25 cellular contexts compared by ENCODE assay signal in the genomic region with DNA sequence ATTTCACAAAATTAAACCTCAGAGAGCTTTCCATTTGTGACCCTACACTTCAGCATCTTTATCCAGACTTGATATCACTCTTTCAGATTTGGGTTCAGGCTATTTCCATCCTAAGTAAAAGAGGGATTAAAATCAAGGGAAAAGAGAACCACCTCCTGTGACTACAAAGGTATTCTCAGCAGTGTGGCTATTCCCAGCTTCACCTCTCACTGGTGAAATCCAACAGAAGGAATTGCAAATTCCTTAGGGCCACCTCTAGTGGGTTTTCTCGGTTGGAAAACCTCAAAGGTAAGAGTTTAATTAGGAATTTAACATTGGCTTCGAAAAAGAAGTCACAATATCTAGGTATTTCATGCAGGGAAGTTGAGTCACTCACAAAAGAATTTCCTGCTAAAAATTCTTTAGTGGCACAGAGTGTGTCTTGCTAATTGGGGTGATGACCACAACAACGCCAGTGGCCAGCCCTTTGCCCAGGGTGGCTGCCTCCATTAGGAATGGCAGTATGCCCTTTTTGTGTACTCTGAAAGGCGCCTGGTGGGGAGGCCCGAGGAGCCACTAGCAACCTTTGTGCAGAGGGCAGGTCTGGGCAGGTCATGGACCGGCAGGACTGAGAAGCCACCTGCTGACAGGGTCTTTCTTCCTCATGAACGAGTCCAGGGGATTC. TPM values are rescaled to one million over a fixed set of nuclear protein-coding genes. Genes with fewer than 3 reads are reported as not detected.
DNase-seq lines count a peak whose midpoint lies in the region; ATAC-seq and TF ChIP-seq lines count a peak whose summit lies in the region.
"Had no signal": no experiment of that assay in that cellular context is flagged by ENCODE, and none has a peak within 500 bp of the region (broad histone marks: within the 10 kb centered on the region; RNA-seq: fewer than 3 reads in every experiment).

No MANE protein-coding gene starts in this region.

- no peaks in the 10 kb centered on the region for H3K4me1 ChIP-seq in H9 (ENCODE audit: insufficient read depth, low read length)
- no peaks in the 10 kb centered on the region for H3K4me1 ChIP-seq in ovary (ENCODE audit: insufficient read depth)
- H3K4me1 ChIP-seq: parathyroid adenoma had no signal

- H3K56ac ChIP-seq in H9 (ENCODE audit: insufficient read length, low read depth, low read length): no peak overlapping the region

- no peaks in the 10 kb centered on the region for H3K23me2 ChIP-seq in H9 (ENCODE audit: insufficient read length, low read depth, low read length, poor library complexity, severe bottlenecking)

- no peak overlapping the region for H3K9ac ChIP-seq in H9 (ENCODE audit: extremely low read depth, insufficient read length, low read length)
- H3K9ac ChIP-seq: parathyroid adenoma had no signal

- intact Hi-C loops in ovary (cut with DNase I): no loop called here

- no peak overlapping the region for H4K8ac ChIP-seq in H9 (replicated peaks; ENCODE audit: insufficient read length, low read depth, low read length)

- no peak overlapping the region for H2BK15ac ChIP-seq in H9 (ENCODE audit: low read depth, low read length)

- no peak for TF ChIP-seq POLR2A in ovary (IDR thresholded peaks at IDR 0.05)

- no peak overlapping the region for H2BK120ac ChIP-seq in H9 (ENCODE audit: low read depth, low read length, poor library complexity, severe bottlenecking)

- H3K14ac ChIP-seq in H9 (ENCODE audit: insufficient read depth, low read length): no peak overlapping the region

- no peaks in the 10 kb centered on the region for H3K79me2 ChIP-seq in H9 (ENCODE audit: insufficient read depth, low read length)
- H3K79me2 ChIP-seq: hepatocyte, parathyroid adenoma had no signal

- no peaks in the 10 kb centered on the region for H3K79me1 ChIP-seq in H9 (ENCODE audit: insufficient read depth, low read depth, low read length, poor library complexity, severe bottlenecking)

- TF ChIP-seq CTCF in H9 (conservative IDR thresholded peaks at IDR 0.05) (no peak), ovary (IDR thresholded peaks at IDR 0.05) (no peak)

- no peak overlapping the region for H2AFZ ChIP-seq in H9 (ENCODE audit: low read length)
- H2AFZ ChIP-seq: hepatocyte, parathyroid adenoma had no signal

- H3K4ac ChIP-seq in H9 (ENCODE audit: low read depth, low read length): no peak overlapping the region

- H4K20me1 ChIP-seq in H9 (ENCODE audit: control insufficient read depth, insufficient read depth, insufficient read length): no peaks in the 10 kb centered on the region

- peak overlapping the region in 1 of 2 experiments; percentile 11; a peak in 1 of 5 replicates for H3K4me3 Mint-ChIP-seq in H9
- H3K4me3 Mint-ChIP-seq: activated CD8-positive, alpha-beta T cell treated with anti-CD3 and anti-CD28 coated beads for 36 hours; CD14-positive monocyte; IgD-negative memory B cell; natural killer cell had no signal

- no peak for TF ChIP-seq EP300 in ovary (IDR thresholded peaks at IDR 0.05)

- H3K18ac ChIP-seq in H9 (ENCODE audit: insufficient read length, low read depth, low read length): no peak overlapping the region

- no peak overlapping the region for H3K4me3 ChIP-seq in ovary
- H3K4me3 ChIP-seq: cardiac muscle cell, hepatocyte, thoracic aorta had no signal

- no peaks in the 10 kb centered on the region; a peak in 2 of 7 replicates for H3K36me3 Mint-ChIP-seq in H9 (ENCODE audit: insufficient read depth in 1 of 3, low read depth in 3 of 3)
- H3K36me3 Mint-ChIP-seq: CD14-positive monocyte, natural killer cell had no signal

- H3K23ac ChIP-seq in H9 (ENCODE audit: insufficient read length, low read depth, low read length): no peak overlapping the region

- peak overlapping the region; percentile 26 to 73 (median 71); a peak in 5 of 7 replicates for H3K27ac Mint-ChIP-seq in H9
- H3K27ac Mint-ChIP-seq: activated CD8-positive, alpha-beta T cell treated with anti-CD3 and anti-CD28 coated beads for 36 hours; CD14-positive monocyte; IgD-negative memory B cell; natural killer cell had no signal

- no peak for ATAC-seq in GM21786 (IDR thresholded peaks at IDR 0.05; ENCODE audit: unreplicated experiment)
- ATAC-seq: activated CD8-positive, alpha-beta T cell treated with anti-CD3 and anti-CD28 coated beads for 36 hours; natural killer cell had no signal

- H3T11ph ChIP-seq in H9 (ENCODE audit: low read length): no peak overlapping the region

- H3K36me3 ChIP-seq in ovary: no peaks in the 10 kb centered on the region
- H3K36me3 ChIP-seq: cardiac muscle cell, thoracic aorta had no signal

- peaks cover 0 to 2% of the 10 kb centered on the region in 2 experiments; a peak in 2 of 5 replicates for H3K9me3 Mint-ChIP-seq in H9
- H3K9me3 Mint-ChIP-seq: natural killer cell had no signal

- H3K9me3 ChIP-seq in H9 (ENCODE audit: control insufficient read depth, low read depth, low read length): no peaks in the 10 kb centered on the region
- H3K9me3 ChIP-seq in ovary: no peaks in the 10 kb centered on the region
- H3K9me3 ChIP-seq: thoracic aorta had no signal

- H2AK5ac ChIP-seq in H9 (ENCODE audit: insufficient read length, low read length): no peak overlapping the region

- H3K27me3 ChIP-seq in H9 (ENCODE audit: insufficient read depth, low read length): no peaks in the 10 kb centered on the region
- H3K27me3 ChIP-seq in ovary: no peaks in the 10 kb centered on the region
- H3K27me3 ChIP-seq: cardiac muscle cell, hepatocyte had no signal

- no peak overlapping the region for H2BK5ac ChIP-seq in H9 (ENCODE audit: insufficient read length, low read length)

- H3K4me1 Mint-ChIP-seq in H9: peaks cover 31 to 40% of the 10 kb centered on the region in 2 experiments
- H3K4me1 Mint-ChIP-seq: CD14-positive monocyte, IgD-negative memory B cell had no signal

- no CpG with 5 or more reads among the region's 7 CpGs for WGBS in H9 (ENCODE audit: extremely low coverage, insufficient read length, low lambda C conversion rate)
- 80 to 85% (median 84%) methylated on average over 7 of the region's 7 CpGs for WGBS in ovary, 3 donors

- H3K27me3 Mint-ChIP-seq in H9 (ENCODE audit: low read depth): no peaks in the 10 kb centered on the region
- H3K27me3 Mint-ChIP-seq: activated CD8-positive, alpha-beta T cell treated with anti-CD3 and anti-CD28 coated beads for 36 hours; IgD-negative memory B cell had no signal

- H3K27ac ChIP-seq in H9 (ENCODE audit: insufficient read length, low read depth, low read length) (no peak overlapping the region), ovary (no peak overlapping the region)
- H3K27ac ChIP-seq: cardiac muscle cell, hepatocyte, parathyroid adenoma, thoracic aorta had no signal

- no peak overlapping the region for H4K5ac ChIP-seq in H9 (ENCODE audit: insufficient read length, low read depth, low read length)

- no peak overlapping the region for H4K91ac ChIP-seq in H9 (ENCODE audit: insufficient read length, low read depth, low read length)

- no peak overlapping the region for H2BK12ac ChIP-seq in H9 (ENCODE audit: insufficient read length, low read depth, low read length)

- DNase-seq in COLO668 (lab: John Stamatoyannopoulos, UW; ENCODE audit: unreplicated experiment) (peak; percentile 46), H9 (peak; percentile 55), astrocyte of the hippocampus (ENCODE audit: low read depth, low spot score) (peak; percentile 60), islet precursor cell (peak; percentile 62), ovary (no peak), NCI-H2029 (lab: John Stamatoyannopoulos, UW) (no peak)
- no peak for DNase-seq in stimulated activated CD4-positive, alpha-beta T cell treated with anti-CD3 and anti-CD28 coated beads, Interleukin-2, amount 100 ng/mL, for 48 hours
- DNase-seq: activated CD8-positive, alpha-beta T cell treated with anti-CD3 and anti-CD28 coated beads for 36 hours; activated gamma-delta T cell treated with Interleukin-2 at 50 U/mL for 16 hours; DMS79; kidney glomerular epithelial cell; mesenchymal stem cell; natural killer cell; NCI-H1694; NCI-H226; RPMI8226; stimulated activated naive CD4-positive, alpha-beta T cell; T1000 had no signal

- H2BK20ac ChIP-seq in H9 (ENCODE audit: low read depth, low read length, poor library complexity, severe bottlenecking): no peak overlapping the region

- H3K4me2 ChIP-seq in H9 (ENCODE audit: insufficient read depth, insufficient read length, low read length): no peak overlapping the region
- H3K4me2 ChIP-seq: hepatocyte had no signal

RNA-seq across cellular contexts. Expression of a gene that starts 52.2 kb away (rescaled TPM):
- total RNA-seq in H9 (2021) (75.6 and 79.9 TPM in 2 replicates), ovary (10 to 100 TPM; 20.5 to 50.6 (median 45.2) TPM)
- polyA plus RNA-seq in ovary: 100 to 1,000 TPM in 1 of 2 donors, 10 to 100 TPM in 1; 73.4 to 308 TPM

Comparison
In these comparisons a context has a peak if more than half of its experiments do, and no peak if none do; other contexts are left out.
1. DNase-seq: peak in COLO668 (single experiment), H9 (single experiment), astrocyte of the hippocampus (single experiment) and islet precursor cell (single experiment); none in stimulated activated CD4-positive, alpha-beta T cell treated with anti-CD3 and anti-CD28 coated beads, Interleukin-2, amount 100 ng/mL, for 48 hours (0 of 2), ovary (0 of 5) and NCI-H2029 (single experiment).